10 cellular contexts compared by ENCODE assay signal in genomic region chr1:192732787-192733186, GRCh38.
DNase-seq lines count a peak whose midpoint lies in the region; ATAC-seq, FAIRE-seq and TF ChIP-seq lines count a peak whose summit lies in the region.
"Had no signal": no experiment of that assay in that cellular context is flagged by ENCODE, and none has a peak within 500 bp of the region (broad histone marks: within the 10 kb centered on the region; RNA-seq: fewer than 3 reads in every experiment).

No MANE protein-coding gene starts in this region.

- H3K4me2 ChIP-seq in A549, result no peak overlapping the region

- H3K4me3 Mint-ChIP-seq in activated CD8-positive, alpha-beta T cell treated with anti-CD3 and anti-CD28 coated beads, Interleukin-2, amount 10 ng/mL, durations not matched to agents 7 days and 5 days, result no peak overlapping the region
- H3K4me3 Mint-ChIP-seq in nephron progenitor cell, result no peak overlapping the region
- H3K4me3 Mint-ChIP-seq: brain had no signal

- peak; percentile 78 to 85; a peak in 5 of 6 replicates for ATAC-seq in A549
- ATAC-seq in GM18505 (IDR thresholded peaks at IDR 0.05; ENCODE audit: unreplicated experiment), result peak; percentile 70
- ATAC-seq in HG03565 (IDR thresholded peaks at IDR 0.05; ENCODE audit: unreplicated experiment), result peak; percentile 62
- peak; percentile 51 for ATAC-seq in activated CD8-positive, alpha-beta T cell treated with anti-CD3 and anti-CD28 coated beads, Interleukin-2, amount 10 ng/mL, durations not matched to agents 7 days and 5 days

- no peaks in the 10 kb centered on the region for H3K4me1 Mint-ChIP-seq in activated CD8-positive, alpha-beta T cell treated with anti-CD3 and anti-CD28 coated beads, Interleukin-2, amount 10 ng/mL, durations not matched to agents 7 days and 5 days (ENCODE audit: low read depth)
- no peaks in the 10 kb centered on the region for H3K4me1 Mint-ChIP-seq in nephron progenitor cell

- H3K27ac ChIP-seq in A549, result no peak overlapping the region

- CTCF ChIA-PET in A549 (lab: Yijun Ruan, JAX), result no interaction called here
- CTCF ChIA-PET in activated CD8-positive, alpha-beta T cell treated with anti-CD3 and anti-CD28 coated beads, Interleukin-2, amount 10 ng/mL, durations not matched to agents 7 days and 5 days (lab: Charles Lee), result no interaction called here

- H3K27me3 Mint-ChIP-seq in activated CD8-positive, alpha-beta T cell treated with anti-CD3 and anti-CD28 coated beads, Interleukin-2, amount 10 ng/mL, durations not matched to agents 7 days and 5 days (ENCODE audit: low read depth), result no peaks in the 10 kb centered on the region
- no peaks in the 10 kb centered on the region for H3K27me3 Mint-ChIP-seq in nephron progenitor cell (ENCODE audit: low read depth, poor library complexity)
- H3K27me3 Mint-ChIP-seq: brain had no signal

- no peak for FAIRE-seq in A549 (lab: Jason Lieb, UNC)

- no peak for TF ChIP-seq EP300 in A549 (IDR thresholded peaks at IDR 0.05)

- TF ChIP-seq CTCF in A549 (IDR thresholded peaks at IDR 0.05) (no peak), nephron progenitor cell (IDR thresholded peaks at IDR 0.05) (no peak)

- no peak overlapping the region for H3K4me3 ChIP-seq in A549

- 86% methylated on average over 2 of the region's 2 CpGs for WGBS in A549 (ENCODE audit: missing lambda C conversion rate)

- no peaks in the 10 kb centered on the region for H3K4me1 ChIP-seq in A549

- POLR2A ChIA-PET in A549 (lab: Yijun Ruan, JAX), result no interaction called here
- POLR2A ChIA-PET in activated CD8-positive, alpha-beta T cell treated with anti-CD3 and anti-CD28 coated beads, Interleukin-2, amount 10 ng/mL, durations not matched to agents 7 days and 5 days (lab: Charles Lee), result no interaction called here

- TF ChIP-seq POLR2A in A549 (IDR thresholded peaks at IDR 0.05; ENCODE audit: low read length), result no peak
- no peak for TF ChIP-seq POLR2A in GM18505 (IDR thresholded peaks at IDR 0.05; ENCODE audit: borderline replicate concordance, extremely low read depth, insufficient read depth, insufficient read length)

- no peak overlapping the region for H3K27ac Mint-ChIP-seq in activated CD8-positive, alpha-beta T cell treated with anti-CD3 and anti-CD28 coated beads, Interleukin-2, amount 10 ng/mL, durations not matched to agents 7 days and 5 days
- no peak overlapping the region for H3K27ac Mint-ChIP-seq in nephron progenitor cell
- H3K27ac Mint-ChIP-seq: brain had no signal

- no peaks in the 10 kb centered on the region for H3K9me3 Mint-ChIP-seq in activated CD8-positive, alpha-beta T cell treated with anti-CD3 and anti-CD28 coated beads, Interleukin-2, amount 10 ng/mL, durations not matched to agents 7 days and 5 days (ENCODE audit: insufficient read depth)
- no peaks in the 10 kb centered on the region for H3K9me3 Mint-ChIP-seq in nephron progenitor cell

- DNase-seq in A549 (ENCODE audit: low read depth in 1 of 2, low spot score in 1 of 2) (peak; percentile 10 to 57), nephron progenitor cell (no peak), HuH-7 (ENCODE audit: low spot score) (no peak), DMS79 (lab: John Stamatoyannopoulos, UW) (no peak)
- DNase-seq in activated CD8-positive, alpha-beta T cell treated with anti-CD3 and anti-CD28 coated beads, Interleukin-2, amount 10 ng/mL, durations not matched to agents 7 days and 5 days, result no peak
- DNase-seq in effector CD4-positive, alpha-beta T cell, result no peak
- DNase-seq: stimulated activated CD4-positive, alpha-beta T cell treated with anti-CD3 and anti-CD28 coated beads, Interleukin-2, amount 100 ng/mL, for 48 hours had no signal

- no peaks in the 10 kb centered on the region for H3K9me3 ChIP-seq in A549

- no peak for TF ChIP-seq RAD21 in A549 (conservative IDR thresholded peaks at IDR 0.05 in 1 of 2, IDR thresholded peaks at IDR 0.05 in 1 of 2)

- H3K36me3 Mint-ChIP-seq in activated CD8-positive, alpha-beta T cell treated with anti-CD3 and anti-CD28 coated beads, Interleukin-2, amount 10 ng/mL, durations not matched to agents 7 days and 5 days (ENCODE audit: low read depth), result no peaks in the 10 kb centered on the region
- no peaks in the 10 kb centered on the region for H3K36me3 Mint-ChIP-seq in nephron progenitor cell (ENCODE audit: low read depth)
- H3K36me3 Mint-ChIP-seq: brain had no signal

TF ChIP-seq in A549, 52 proteins besides CTCF, POLR2A, EP300 and RAD21:
- TF ChIP-seq ELK1 (IDR thresholded peaks at IDR 0.05; ENCODE audit: low read depth, low read length) (no peak), RNF2 (IDR thresholded peaks at IDR 0.05; ENCODE audit: borderline replicate concordance, low read depth) (no peak), EHMT2 (IDR thresholded peaks at IDR 0.05; ENCODE audit: low read depth) (0 out of 2 replicates have a peak, but pooled peaks have one; percentile 45)

Comparison
In these comparisons a context has a peak if more than half of its experiments do, and no peak if none do; other contexts are left out.
1. DNase-seq: peak in A549 (2 of 2); none in activated CD8-positive, alpha-beta T cell treated with anti-CD3 and anti-CD28 coated beads, Interleukin-2, amount 10 ng/mL, durations not matched to agents 7 days and 5 days (single experiment), effector CD4-positive, alpha-beta T cell (single experiment), nephron progenitor cell (single experiment), HuH-7 (single experiment) and DMS79 (single experiment).
2. Peak in every context shown above with its lines, with median percentiles within 50 percentile points of each other: ATAC-seq.